In the genomic region with DNA sequence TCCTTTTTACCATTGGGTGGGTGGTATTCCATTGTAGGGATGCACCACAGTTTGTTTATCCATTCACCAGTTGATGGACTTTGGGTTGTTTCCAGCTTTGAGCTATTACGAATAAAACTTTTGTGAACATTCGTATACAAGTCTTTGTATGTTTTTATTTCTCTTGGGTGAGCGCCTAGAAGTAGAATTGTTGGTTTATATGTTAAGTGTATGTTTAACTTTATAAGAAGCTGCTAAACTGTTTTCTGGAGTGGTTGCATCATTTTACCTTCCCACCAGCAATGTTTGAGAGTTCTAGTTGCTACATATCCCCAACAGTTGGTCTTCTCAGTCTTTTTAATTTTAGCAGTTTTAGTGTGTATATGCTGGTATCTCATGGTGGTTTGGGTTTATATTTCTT, we compare ENCODE assay signal across 1 cellular context.
TF ChIP-seq lines count a peak whose summit lies in the region.

No MANE protein-coding gene starts in this region.

TF ChIP-seq in K562, 482 proteins besides CTCF, POLR2A, EP300 and RAD21 (continued from another document):
- TF ChIP-seq CEBPG (CRISPR knock-in tag; IDR thresholded peaks at IDR 0.05), result no peak
- peak in 1 of 2 experiments; percentile 49; a peak in 1 of 4 replicates for TF ChIP-seq CEBPG (tag; conservative IDR thresholded peaks at IDR 0.05 in 1 of 2, IDR thresholded peaks at IDR 0.05 in 1 of 2)
- TF ChIP-seq, protein P1, sequence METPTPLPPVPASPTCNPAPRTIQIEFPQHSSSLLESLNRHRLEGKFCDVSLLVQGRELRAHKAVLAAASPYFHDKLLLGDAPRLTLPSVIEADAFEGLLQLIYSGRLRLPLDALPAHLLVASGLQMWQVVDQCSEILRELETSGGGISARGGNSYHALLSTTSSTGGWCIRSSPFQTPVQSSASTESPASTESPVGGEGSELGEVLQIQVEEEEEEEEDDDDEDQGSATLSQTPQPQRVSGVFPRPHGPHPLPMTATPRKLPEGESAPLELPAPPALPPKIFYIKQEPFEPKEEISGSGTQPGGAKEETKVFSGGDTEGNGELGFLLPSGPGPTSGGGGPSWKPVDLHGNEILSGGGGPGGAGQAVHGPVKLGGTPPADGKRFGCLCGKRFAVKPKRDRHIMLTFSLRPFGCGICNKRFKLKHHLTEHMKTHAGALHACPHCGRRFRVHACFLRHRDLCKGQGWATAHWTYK (CRISPR knock-in tag; IDR thresholded peaks at IDR 0.05), result no peak
TF ChIP-seq in K562: peak in this region for 2.
